In genomic region chr19:54725321-54725720, GRCh38 we compare ENCODE assay signal across 43 cellular contexts. TPM values are rescaled to one million over a fixed set of nuclear protein-coding genes. Genes with fewer than 3 reads are reported as not detected.
"Had no signal": no experiment of that assay in that cellular context is flagged by ENCODE, and none has a peak within 500 bp of the region (broad histone marks: within the 10 kb centered on the region; RNA-seq: fewer than 3 reads in every experiment).

No MANE protein-coding gene starts in this region.

- H3K4me1 Mint-ChIP-seq: activated naive CD4-positive, alpha-beta T cell treated with anti-CD3 and anti-CD28 coated beads, Interleukin-2, amount 10 ng/mL, durations not matched to agents 7 days and 5 days; activated naive CD4-positive, alpha-beta T cell treated with anti-CD3 and anti-CD28 coated beads, Interleukin-2, amount 50 U/mL, for 24 hours; activated naive CD8-positive, alpha-beta T cell treated with anti-CD3 and anti-CD28 coated beads, Interleukin-2, amount 10 ng/mL, durations not matched to agents 7 days and 5 days; activated T-helper 17 cell treated with anti-CD3 and anti-CD28 coated beads, Interleukin-2, amount 50 U/mL, for 72 hours; brain; central memory CD8-positive, alpha-beta T cell had no signal

- H3K27me3 ChIP-seq: adrenal gland, ascending aorta, body of pancreas, brain microvascular endothelial cell, breast epithelium, cardiac muscle cell had no signal

- H3K4me3 ChIP-seq: adrenal gland, ascending aorta, body of pancreas, breast epithelium, cardiac muscle cell had no signal

- H3K4me1 ChIP-seq: adrenal gland, ascending aorta, body of pancreas, breast epithelium had no signal

- H3K36me3 Mint-ChIP-seq: activated naive CD4-positive, alpha-beta T cell treated with anti-CD3 and anti-CD28 coated beads, Interleukin-2, amount 10 ng/mL, durations not matched to agents 7 days and 5 days; activated naive CD8-positive, alpha-beta T cell treated with anti-CD3 and anti-CD28 coated beads, Interleukin-2, amount 10 ng/mL, durations not matched to agents 7 days and 5 days; brain had no signal

- H3K27ac Mint-ChIP-seq: activated naive CD4-positive, alpha-beta T cell treated with anti-CD3 and anti-CD28 coated beads for 36 hours; activated naive CD4-positive, alpha-beta T cell treated with anti-CD3 and anti-CD28 coated beads, Interleukin-2, amount 10 ng/mL, durations not matched to agents 7 days and 5 days; activated naive CD4-positive, alpha-beta T cell treated with anti-CD3 and anti-CD28 coated beads, Interleukin-2, amount 50 U/mL, for 72 hours; activated naive CD8-positive, alpha-beta T cell; activated naive CD8-positive, alpha-beta T cell treated with anti-CD3 and anti-CD28 coated beads, Interleukin-2, amount 10 ng/mL, durations not matched to agents 7 days and 5 days; activated T-cell treated with anti-CD3 and anti-CD28 coated beads, Interleukin-2, amount 50 U/mL, for 24 hours; activated T-cell treated with anti-CD3 and anti-CD28 coated beads, Interleukin-2, amount 50 U/mL, for 72 hours; activated T-helper 1 cell treated with anti-CD3 and anti-CD28 coated beads, Interleukin-12 subunit alpha, Interleukin-12 subunit beta, Interleukin-2, Interleukin-4 antibody, amounts not matched to agents 30 ng/mL and 10 ng/mL and 1 ng/mL, durations not matched to agents 14 hours and 24 hours and 36 hours; activated T-helper 17 cell treated with anti-CD3 and anti-CD28 coated beads, Interleukin-2, amount 50 U/mL, for 72 hours; activated T-helper 2 cell treated with anti-CD3 and anti-CD28 coated beads, Interferon-gamma antibody, Interleukin-2, Interleukin-4, amounts not matched to agents 10 μg/mL and 5 μg/mL and 100 μg/mL, durations not matched to agents 14 hours and 24 hours and 36 hours; brain had no signal

- H3K4me3 Mint-ChIP-seq: activated naive CD4-positive, alpha-beta T cell treated with anti-CD3 and anti-CD28 coated beads for 36 hours; activated naive CD4-positive, alpha-beta T cell treated with anti-CD3 and anti-CD28 coated beads, Interleukin-2, amount 10 ng/mL, durations not matched to agents 7 days and 5 days; activated naive CD4-positive, alpha-beta T cell treated with anti-CD3 and anti-CD28 coated beads, Interleukin-2, amount 50 U/mL, for 24 hours; activated naive CD8-positive, alpha-beta T cell; activated naive CD8-positive, alpha-beta T cell treated with anti-CD3 and anti-CD28 coated beads, Interleukin-2, amount 10 ng/mL, durations not matched to agents 7 days and 5 days; activated T-cell treated with anti-CD3 and anti-CD28 coated beads, Interleukin-2, amount 50 U/mL, for 24 hours; activated T-cell treated with anti-CD3 and anti-CD28 coated beads, Interleukin-2, amount 50 U/mL, for 4 hours; activated T-cell treated with anti-CD3 and anti-CD28 coated beads, Interleukin-2, amount 50 U/mL, for 72 hours; activated T-helper 1 cell treated with anti-CD3 and anti-CD28 coated beads, Interleukin-12 subunit alpha, Interleukin-12 subunit beta, Interleukin-2, Interleukin-4 antibody, amounts not matched to agents 30 ng/mL and 10 ng/mL and 1 ng/mL, durations not matched to agents 14 hours and 24 hours and 36 hours; activated T-helper 17 cell treated with anti-CD3 and anti-CD28 coated beads, Interleukin-2, amount 50 U/mL, for 72 hours; brain; central memory CD8-positive, alpha-beta T cell had no signal

- H3K36me3 ChIP-seq: adrenal gland, ascending aorta, brain microvascular endothelial cell, breast epithelium, cardiac muscle cell had no signal

- DNase-seq: activated effector memory CD4-positive, alpha-beta T cell treated with anti-CD3 and anti-CD28 coated beads, Interleukin-2, amount 50 U/mL, for 16 hours; activated effector memory CD4-positive, alpha-beta T cell treated with Interleukin-2 at 50 U/mL for 16 hours; activated gamma-delta T cell; activated gamma-delta T cell treated with Interleukin-2 at 50 U/mL for 16 hours; activated naive CD4-positive, alpha-beta T cell; activated naive CD4-positive, alpha-beta T cell treated with anti-CD3 and anti-CD28 coated beads for 36 hours; activated naive CD4-positive, alpha-beta T cell treated with anti-CD3 and anti-CD28 coated beads, Interleukin-2, amount 10 ng/mL, durations not matched to agents 7 days and 5 days; activated naive CD4-positive, alpha-beta T cell treated with anti-CD3 and anti-CD28 coated beads, Interleukin-2, amount 50 U/mL, for 16 hours; activated naive CD4-positive, alpha-beta T cell treated with Interleukin-2 at 50 U/mL for 16 hours; activated naive CD8-positive, alpha-beta T cell treated with anti-CD3 and anti-CD28 coated beads, Interleukin-2, amount 10 ng/mL, durations not matched to agents 7 days and 5 days; activated T-cell treated with anti-CD3 and anti-CD28 coated beads for 4 hours; activated T-cell treated with anti-CD3 and anti-CD28 coated beads, Interleukin-2, amount 50 U/mL, for 1 hour; activated T-cell treated with anti-CD3 and anti-CD28 coated beads, Interleukin-2, amount 50 U/mL, for 24 hours; activated T-cell treated with anti-CD3 and anti-CD28 coated beads, Interleukin-2, amount 50 U/mL, for 4 hours; activated T-cell treated with anti-CD3 and anti-CD28 coated beads, Interleukin-2, amount 50 U/mL, for 48 hours; activated T-cell treated with anti-CD3 and anti-CD28 coated beads, Interleukin-2, amount 50 U/mL, for 72 hours; adrenal gland; amniotic stem cell; amygdala; anterior cingulate cortex; aorta; body of pancreas; brain microvascular endothelial cell; caudate nucleus; central memory CD4-positive, alpha-beta T cell; cerebellar nuclear complex had no signal

- H3K27ac ChIP-seq: adrenal gland, ascending aorta, body of pancreas, brain microvascular endothelial cell, breast epithelium, cardiac muscle cell had no signal

- ATAC-seq: activated naive CD4-positive, alpha-beta T cell treated with anti-CD3 and anti-CD28 coated beads, Interleukin-2, amount 50 U/mL, for 72 hours; activated T-cell treated with anti-CD3 and anti-CD28 coated beads, Interleukin-2, amount 50 U/mL, for 4 hours; activated T-cell treated with anti-CD3 and anti-CD28 coated beads, Interleukin-2, amount 50 U/mL, for 72 hours; activated T-helper 17 cell treated with anti-CD3 and anti-CD28 coated beads, Interleukin-2, amount 50 U/mL, for 72 hours; body of pancreas had no signal

RNA-seq across cellular contexts. Expression of gene KIR3DL3, which starts 1.1 kb away (rescaled TPM):
- total RNA-seq: activated naive CD4-positive, alpha-beta T cell treated with anti-CD3 and anti-CD28 coated beads for 36 hours; activated naive CD4-positive, alpha-beta T cell treated with anti-CD3 and anti-CD28 coated beads, Interleukin-2, amount 50 U/mL, for 72 hours; activated naive CD8-positive, alpha-beta T cell treated with anti-CD3 and anti-CD28 coated beads, Interleukin-2, amount 10 ng/mL, durations not matched to agents 7 days and 5 days; activated T-cell treated with anti-CD3 and anti-CD28 coated beads, Interleukin-2, amount 50 U/mL, for 4 hours; activated T-cell treated with anti-CD3 and anti-CD28 coated beads, Interleukin-2, amount 50 U/mL, for 72 hours; activated T-helper 1 cell treated with anti-CD3 and anti-CD28 coated beads, Interleukin-12 subunit alpha, Interleukin-12 subunit beta, Interleukin-2, Interleukin-4 antibody, amounts not matched to agents 30 ng/mL and 10 ng/mL and 1 ng/mL, durations not matched to agents 14 hours and 24 hours and 36 hours; activated T-helper 17 cell treated with anti-CD3 and anti-CD28 coated beads, Interleukin-2, amount 50 U/mL, for 72 hours; activated T-helper 2 cell treated with anti-CD3 and anti-CD28 coated beads, Interferon-gamma antibody, Interleukin-2, Interleukin-4, amounts not matched to agents 10 μg/mL and 5 μg/mL and 100 μg/mL, durations not matched to agents 14 hours and 24 hours and 36 hours; adrenal gland; aorta; ascending aorta; astrocyte; body of pancreas; breast epithelium; bronchial epithelial cell; cardiac muscle cell; cardiac septum; cerebellum; chondrocyte had no signal
- polyA plus RNA-seq: adipose tissue, adrenal gland, aorta, cardiac muscle cell had no signal

RNA-seq across cellular contexts. Expression of gene KIR2DL3, which starts 13.0 kb away (rescaled TPM):
- total RNA-seq: activated naive CD4-positive, alpha-beta T cell treated with anti-CD3 and anti-CD28 coated beads for 36 hours; activated T-cell treated with anti-CD3 and anti-CD28 coated beads, Interleukin-2, amount 50 U/mL, for 72 hours; activated T-helper 1 cell treated with anti-CD3 and anti-CD28 coated beads, Interleukin-12 subunit alpha, Interleukin-12 subunit beta, Interleukin-2, Interleukin-4 antibody, amounts not matched to agents 30 ng/mL and 10 ng/mL and 1 ng/mL, durations not matched to agents 14 hours and 24 hours and 36 hours; activated T-helper 17 cell treated with anti-CD3 and anti-CD28 coated beads, Interleukin-2, amount 50 U/mL, for 72 hours; activated T-helper 2 cell treated with anti-CD3 and anti-CD28 coated beads, Interferon-gamma antibody, Interleukin-2, Interleukin-4, amounts not matched to agents 10 μg/mL and 5 μg/mL and 100 μg/mL, durations not matched to agents 14 hours and 24 hours and 36 hours; aorta; ascending aorta; astrocyte; body of pancreas; breast epithelium; bronchial epithelial cell; cardiac muscle cell; cardiac septum; cerebellum; chondrocyte had no signal
- polyA plus RNA-seq: aorta, cardiac muscle cell had no signal

RNA-seq across cellular contexts. Expression of gene KIR2DL1, which starts 44.3 kb away (rescaled TPM):
- total RNA-seq: activated naive CD4-positive, alpha-beta T cell treated with anti-CD3 and anti-CD28 coated beads for 36 hours; activated naive CD4-positive, alpha-beta T cell treated with anti-CD3 and anti-CD28 coated beads, Interleukin-2, amount 50 U/mL, for 72 hours; activated naive CD8-positive, alpha-beta T cell treated with anti-CD3 and anti-CD28 coated beads, Interleukin-2, amount 10 ng/mL, durations not matched to agents 7 days and 5 days; activated T-cell treated with anti-CD3 and anti-CD28 coated beads, Interleukin-2, amount 50 U/mL, for 4 hours; activated T-helper 1 cell treated with anti-CD3 and anti-CD28 coated beads, Interleukin-12 subunit alpha, Interleukin-12 subunit beta, Interleukin-2, Interleukin-4 antibody, amounts not matched to agents 30 ng/mL and 10 ng/mL and 1 ng/mL, durations not matched to agents 14 hours and 24 hours and 36 hours; activated T-helper 17 cell treated with anti-CD3 and anti-CD28 coated beads, Interleukin-2, amount 50 U/mL, for 72 hours; activated T-helper 2 cell treated with anti-CD3 and anti-CD28 coated beads, Interferon-gamma antibody, Interleukin-2, Interleukin-4, amounts not matched to agents 10 μg/mL and 5 μg/mL and 100 μg/mL, durations not matched to agents 14 hours and 24 hours and 36 hours; adrenal gland; aorta; ascending aorta; astrocyte; body of pancreas; breast epithelium; bronchial epithelial cell; cardiac muscle cell; cardiac septum; cerebellum; chondrocyte had no signal
- polyA plus RNA-seq: adipose tissue, aorta, cardiac muscle cell had no signal
